8 cellular contexts compared by ENCODE assay signal in the genomic region with DNA sequence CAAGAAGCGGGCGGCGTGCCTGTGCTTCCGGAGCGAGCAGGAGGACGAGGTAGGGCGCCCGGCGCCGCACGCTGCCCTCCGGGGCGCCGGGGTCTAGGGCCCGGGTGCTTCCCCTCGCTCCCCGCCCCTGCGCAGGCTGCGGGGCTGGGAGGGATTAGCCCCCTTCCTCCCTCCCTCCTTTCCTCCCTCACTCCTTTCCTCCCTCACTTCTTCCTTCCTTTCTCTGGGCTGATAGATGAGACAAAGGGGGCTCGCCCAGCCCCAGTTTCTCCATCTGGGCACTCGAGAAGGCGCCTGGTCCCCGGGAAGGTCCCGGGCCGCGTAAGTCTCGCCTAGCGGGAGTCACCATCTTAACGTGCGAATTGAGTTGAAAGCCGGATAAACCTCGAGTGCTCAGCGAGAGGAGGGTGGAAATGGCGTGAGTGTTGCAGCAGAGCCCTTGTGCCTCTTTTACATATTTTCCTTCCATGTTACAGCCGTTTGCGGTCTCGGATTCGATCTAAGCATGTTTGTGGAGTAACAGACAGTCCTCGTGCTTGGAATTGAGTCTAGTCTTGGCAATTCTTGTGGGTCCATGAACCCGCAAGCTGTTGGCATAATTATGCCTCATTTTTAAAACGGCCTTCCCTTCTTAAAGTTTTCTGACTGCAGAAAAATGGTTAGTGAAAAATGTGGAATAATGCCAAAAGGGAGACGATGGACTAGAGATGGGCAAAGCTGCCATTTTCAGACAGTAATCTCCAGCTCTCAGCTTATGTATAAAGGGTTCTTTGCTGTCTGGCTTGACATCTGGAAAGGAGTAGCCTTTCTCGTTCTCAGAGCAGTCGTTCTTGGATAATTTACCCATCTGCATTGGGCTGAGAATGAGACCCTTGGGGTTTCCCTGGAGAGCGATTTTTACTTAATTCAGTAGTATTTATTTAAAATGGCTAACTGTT. TPM values are rescaled to one million over a fixed set of nuclear protein-coding genes. Genes with fewer than 3 reads are reported as not detected.
DNase-seq lines count a peak whose midpoint lies in the region; ATAC-seq and TF ChIP-seq lines count a peak whose summit lies in the region.

No MANE protein-coding gene starts in this region.

- no peak for TF ChIP-seq POLR2A in vagina (IDR thresholded peaks at IDR 0.05)

- H3K27ac ChIP-seq in SK-N-SH (ENCODE audit: low read depth in 2 of 2, low read length in 1 of 2) (peak overlapping the region; percentile 86 to 88), left ventricle myocardium inferior (replicated peaks) (peak overlapping the region; percentile 93), rectal smooth muscle tissue (ENCODE audit: low read depth, low read length) (peak overlapping the region; percentile 93), vagina (peak overlapping the region; percentile 91)

- H3K4me3 ChIP-seq in SK-N-SH (ENCODE audit: low read depth in 2 of 2, low read length in 1 of 2) (peak overlapping the region; percentile 73 to 88), left ventricle myocardium inferior (peak overlapping the region; percentile 84), rectal smooth muscle tissue (ENCODE audit: low read length) (peak overlapping the region; percentile 99), vagina (peak overlapping the region; percentile 76)

- peak overlapping the region; percentile 85 for H3K9ac ChIP-seq in SK-N-SH
- H3K9ac ChIP-seq in rectal smooth muscle tissue (ENCODE audit: low read length) = peak overlapping the region; percentile 92

- no peak overlapping the region for H2AFZ ChIP-seq in SK-N-SH (ENCODE audit: low read depth)

- H3K27ac Mint-ChIP-seq in activated naive CD4-positive, alpha-beta T cell treated with anti-CD3 and anti-CD28 coated beads, Interleukin-2, amount 50 U/mL, for 72 hours = peak overlapping the region; percentile 99 to 100

- no peaks in the 10 kb centered on the region for H3K9me3 Mint-ChIP-seq in activated naive CD4-positive, alpha-beta T cell treated with anti-CD3 and anti-CD28 coated beads, Interleukin-2, amount 50 U/mL, for 72 hours

- in situ Hi-C loops in KBM-7 (cut with MboI; ENCODE audit: low pct_unique_long_range_greater_than_20kb, low sequenced_read_pairs) = loop anchor here (25.0 kb wide), 1 partner anchor 366 kb away; no protein-coding TSS in a partner anchor

- peaks cover 49% of the 10 kb centered on the region for H4K20me1 ChIP-seq in SK-N-SH (ENCODE audit: insufficient read depth)

- intact Hi-C loops in left ventricle myocardium inferior (cut with micrococcal nuclease) (no loop called here), vagina (cut with DNase I) (no loop called here)

- peaks cover 0 to 10% of the 10 kb centered on the region in 2 experiments for H3K36me3 ChIP-seq in SK-N-SH (replicated peaks in 1 of 2; ENCODE audit: control insufficient read depth in 1 of 2, insufficient read depth in 2 of 2, low read length in 1 of 2)
- no peaks in the 10 kb centered on the region for H3K36me3 ChIP-seq in left ventricle myocardium inferior
- peaks cover 3% of the 10 kb centered on the region for H3K36me3 ChIP-seq in rectal smooth muscle tissue (ENCODE audit: control insufficient read depth, insufficient read depth, low read length)
- H3K36me3 ChIP-seq in vagina = no peaks in the 10 kb centered on the region

- TF ChIP-seq CTCF in SK-N-SH (IDR thresholded peaks at IDR 0.05) (no peak), left ventricle myocardium inferior (IDR thresholded peaks at IDR 0.05; ENCODE audit: borderline replicate concordance) (no peak), vagina (IDR thresholded peaks at IDR 0.05) (no peak)

- no peaks in the 10 kb centered on the region for H3K9me3 ChIP-seq in SK-N-SH
- no peaks in the 10 kb centered on the region for H3K9me3 ChIP-seq in left ventricle myocardium inferior (replicated peaks)
- no peaks in the 10 kb centered on the region for H3K9me3 ChIP-seq in vagina

- peak; percentile 85 for DNase-seq in EH (ENCODE audit: low read depth)
- peak; percentile 79 for DNase-seq in KBM-7
- peak; percentile 77 for DNase-seq in SK-N-SH
- DNase-seq in activated naive CD4-positive, alpha-beta T cell treated with anti-CD3 and anti-CD28 coated beads, Interleukin-2, amount 50 U/mL, for 72 hours (ENCODE audit: low spot score in 2 of 2) = peak; percentile 61 to 82
- peak; percentile 31 for DNase-seq in left ventricle myocardium inferior
- DNase-seq in vagina (ENCODE audit: extremely low spot score in 2 of 2) = no peak

- H3K27me3 ChIP-seq in SK-N-SH (ENCODE audit: insufficient read depth) (no peaks in the 10 kb centered on the region), left ventricle myocardium inferior (ENCODE audit: low read depth) (no peaks in the 10 kb centered on the region), rectal smooth muscle tissue (ENCODE audit: control insufficient read depth, insufficient read depth, low read length) (no peaks in the 10 kb centered on the region), vagina (no peaks in the 10 kb centered on the region)

- H3K4me1 ChIP-seq in SK-N-SH (ENCODE audit: control insufficient read depth in 1 of 2, insufficient read depth in 2 of 2, low read depth in 1 of 2, low read length in 1 of 2) = peaks cover 14 to 15% of the 10 kb centered on the region in 2 experiments; a peak in 3 of 4 replicates
- peaks cover 84% of the 10 kb centered on the region for H3K4me1 ChIP-seq in left ventricle myocardium inferior
- peaks cover 6% of the 10 kb centered on the region for H3K4me1 ChIP-seq in rectal smooth muscle tissue (ENCODE audit: control insufficient read depth, insufficient read depth, low read length)
- peaks cover 60% of the 10 kb centered on the region for H3K4me1 ChIP-seq in vagina

- CTCF ChIA-PET in SK-N-SH (lab: Yijun Ruan, JAX) = interaction anchor here (0.9 to 1.6 kb wide), 2 partner anchors 18 to 131 kb away, joined by 3 to 6 read pairs; no protein-coding TSS in a partner anchor

- no peak for TF ChIP-seq RAD21 in SK-N-SH (IDR thresholded peaks at IDR 0.05; ENCODE audit: low read length)

- peak; percentile 32 for ATAC-seq in GM21619 (IDR thresholded peaks at IDR 0.05; ENCODE audit: unreplicated experiment)
- peak; percentile 56 to 70 for ATAC-seq in activated naive CD4-positive, alpha-beta T cell treated with anti-CD3 and anti-CD28 coated beads, Interleukin-2, amount 50 U/mL, for 72 hours

- H3K9me2 ChIP-seq in SK-N-SH = no peaks in the 10 kb centered on the region

- TF ChIP-seq EP300 in SK-N-SH (IDR thresholded peaks at IDR 0.05; ENCODE audit: borderline replicate concordance in 1 of 2, low read depth in 1 of 2, low read length in 1 of 2) = no peak

- H3K36me3 Mint-ChIP-seq in activated naive CD4-positive, alpha-beta T cell treated with anti-CD3 and anti-CD28 coated beads, Interleukin-2, amount 50 U/mL, for 72 hours = peaks cover 28 to 31% of the 10 kb centered on the region in 2 donors

- peaks cover 11% of the 10 kb centered on the region for H3F3A ChIP-seq in SK-N-SH (replicated peaks; ENCODE audit: insufficient read depth)

- H3K79me2 ChIP-seq in SK-N-SH (ENCODE audit: insufficient read depth) = peaks cover 56% of the 10 kb centered on the region

- H3K4me2 ChIP-seq in SK-N-SH = peak overlapping the region; percentile 82

- POLR2A ChIA-PET in SK-N-SH (lab: Yijun Ruan, JAX) = interaction anchor here (0.5 kb wide), 1 partner anchor 42 kb away, joined by 5 read pairs; no protein-coding TSS in a partner anchor

- WGBS in SK-N-SH (ENCODE audit: low lambda C conversion rate) = 1% methylated on average over 43 of the region's 45 CpGs

TF ChIP-seq in SK-N-SH, 30 proteins besides CTCF, POLR2A, EP300 and RAD21:
- no peak for TF ChIP-seq FOSL2 (IDR thresholded peaks at IDR 0.05; ENCODE audit: borderline replicate concordance, low read depth)
- peak; percentile 51; the same call in 1 of the 2 replicates for TF ChIP-seq YY1 (IDR thresholded peaks at IDR 0.05; ENCODE audit: low read depth)
- TF ChIP-seq NRF1 (IDR thresholded peaks at IDR 0.05; ENCODE audit: low read depth, low read length) = peak; percentile 45
- TF ChIP-seq RFX5 (IDR thresholded peaks at IDR 0.05; ENCODE audit: low read length) = no peak
- TF ChIP-seq PBX3 (IDR thresholded peaks at IDR 0.05) = no peak
- TF ChIP-seq IRF3 (IDR thresholded peaks at IDR 0.05; ENCODE audit: low read depth, low read length) = no peak
- TF ChIP-seq TCF12 (IDR thresholded peaks at IDR 0.05) = 0 out of 2 replicates have a peak, but pooled peaks have one; percentile 4
- TF ChIP-seq MXI1 (IDR thresholded peaks at IDR 0.05; ENCODE audit: low read depth, low read length) = peak; percentile 64

RNA-seq across cellular contexts. Expression of gene NUDT4, which starts 0.9 kb away (rescaled TPM):
- polyA plus RNA-seq in SK-N-SH (2012; rRNA removed) = 19.8 and 26.0 TPM in 2 replicates
- 31.6 and 41.1 TPM in 2 replicates for polyA plus RNA-seq in SK-N-SH (2012; cell fraction: cytosol; rRNA removed)
- 10.8 and 16.7 TPM in 2 replicates for polyA plus RNA-seq in SK-N-SH (2012; cell fraction: nucleus; rRNA removed)
- total RNA-seq in activated naive CD4-positive, alpha-beta T cell treated with anti-CD3 and anti-CD28 coated beads, Interleukin-2, amount 50 U/mL, for 72 hours = 10 to 100 TPM; 65.6 to 88.9 TPM
- total RNA-seq in left ventricle myocardium inferior = 283 TPM
- total RNA-seq in vagina = 37.1 TPM

Comparison
In these comparisons a context has a peak if more than half of its experiments do, and no peak if none do; other contexts are left out.
1. DNase-seq: peak in EH (single experiment), KBM-7 (single experiment), SK-N-SH (single experiment), activated naive CD4-positive, alpha-beta T cell treated with anti-CD3 and anti-CD28 coated beads, Interleukin-2, amount 50 U/mL, for 72 hours (2 of 2) and left ventricle myocardium inferior (single experiment); none in vagina (0 of 2).
2. Peak in every context shown above with its lines, with median percentiles within 50 percentile points of each other: H3K27ac ChIP-seq and H3K4me3 ChIP-seq.